2 cellular contexts compared by ENCODE assay signal in genomic region chr14:35842245-35842644, GRCh38.
A peak's percentile ranks its signal among the peaks of the same experiment; 100 is the strongest.
TF ChIP-seq lines count a peak whose summit lies in the region.
"Not testable (repeated sequence)": the region's sequence is repeated elsewhere in the genome, so short reads cannot be mapped to it uniquely, and the experiment has no call there.

No MANE protein-coding gene starts in this region.

TF ChIP-seq in K562, 482 proteins besides CTCF, POLR2A, EP300 and RAD21:
- TF ChIP-seq ZFP1 (CRISPR knock-in tag; IDR thresholded peaks at IDR 0.05): peak; percentile 74; the same call in 1 of the 2 replicates

TF ChIP-seq in HepG2, 621 proteins besides CTCF, POLR2A, EP300 and RAD21:
- TF ChIP-seq ZFP1 (CRISPR knock-in tag; IDR thresholded peaks at IDR 0.05) (peak; percentile 100), ZNF280D (CRISPR knock-in tag; IDR thresholded peaks at IDR 0.05) (peak; percentile 43; the same call in 1 of the 2 replicates), ZNF354B (CRISPR knock-in tag; IDR thresholded peaks at IDR 0.05) (0 out of 2 replicates have a peak, but pooled peaks have one; percentile 41)
- TF ChIP-seq, protein P1, sequence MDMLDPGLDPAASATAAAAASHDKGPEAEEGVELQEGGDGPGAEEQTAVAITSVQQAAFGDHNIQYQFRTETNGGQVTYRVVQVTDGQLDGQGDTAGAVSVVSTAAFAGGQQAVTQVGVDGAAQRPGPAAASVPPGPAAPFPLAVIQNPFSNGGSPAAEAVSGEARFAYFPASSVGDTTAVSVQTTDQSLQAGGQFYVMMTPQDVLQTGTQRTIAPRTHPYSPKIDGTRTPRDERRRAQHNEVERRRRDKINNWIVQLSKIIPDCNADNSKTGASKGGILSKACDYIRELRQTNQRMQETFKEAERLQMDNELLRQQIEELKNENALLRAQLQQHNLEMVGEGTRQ (IDR thresholded peaks at IDR 0.05; ENCODE audit: low read depth, low read length): not testable (repeated sequence)
- TF ChIP-seq, protein P1 (CRISPR knock-in tag; IDR thresholded peaks at IDR 0.05; ENCODE audit: borderline replicate concordance): 0 out of 2 replicates have a peak, but pooled peaks have one; percentile 2
